8 cellular contexts compared by ENCODE assay signal in genomic region chr7:75776295-75776971, GRCh38.
DNase-seq lines count a peak whose midpoint lies in the region; ATAC-seq lines count a peak whose summit lies in the region.

No MANE protein-coding gene starts in this region.

- ATAC-seq in GM19455 (IDR thresholded peaks at IDR 0.05; ENCODE audit: unreplicated experiment) (no peak), GM19328 (IDR thresholded peaks at IDR 0.05; ENCODE audit: unreplicated experiment) (no peak), GM18867 (IDR thresholded peaks at IDR 0.05; ENCODE audit: unreplicated experiment) (no peak)

- DNase-seq in AG20443 (ENCODE audit: low spot score) (peak; percentile 75), NAMALWA (ENCODE audit: low spot score) (peak; percentile 86), inferior parietal cortex (ENCODE audit: extremely low spot score) (peak; percentile 10), DMS79 (lab: John Stamatoyannopoulos, UW) (no peak)
- peak; percentile 37 for DNase-seq in activated CD8-positive, alpha-beta memory T cell treated with anti-CD3 and anti-CD28 coated beads, Interleukin-2, amount 50 U/mL, for 24 hours (ENCODE audit: extremely low read depth)
